In the genomic region with DNA sequence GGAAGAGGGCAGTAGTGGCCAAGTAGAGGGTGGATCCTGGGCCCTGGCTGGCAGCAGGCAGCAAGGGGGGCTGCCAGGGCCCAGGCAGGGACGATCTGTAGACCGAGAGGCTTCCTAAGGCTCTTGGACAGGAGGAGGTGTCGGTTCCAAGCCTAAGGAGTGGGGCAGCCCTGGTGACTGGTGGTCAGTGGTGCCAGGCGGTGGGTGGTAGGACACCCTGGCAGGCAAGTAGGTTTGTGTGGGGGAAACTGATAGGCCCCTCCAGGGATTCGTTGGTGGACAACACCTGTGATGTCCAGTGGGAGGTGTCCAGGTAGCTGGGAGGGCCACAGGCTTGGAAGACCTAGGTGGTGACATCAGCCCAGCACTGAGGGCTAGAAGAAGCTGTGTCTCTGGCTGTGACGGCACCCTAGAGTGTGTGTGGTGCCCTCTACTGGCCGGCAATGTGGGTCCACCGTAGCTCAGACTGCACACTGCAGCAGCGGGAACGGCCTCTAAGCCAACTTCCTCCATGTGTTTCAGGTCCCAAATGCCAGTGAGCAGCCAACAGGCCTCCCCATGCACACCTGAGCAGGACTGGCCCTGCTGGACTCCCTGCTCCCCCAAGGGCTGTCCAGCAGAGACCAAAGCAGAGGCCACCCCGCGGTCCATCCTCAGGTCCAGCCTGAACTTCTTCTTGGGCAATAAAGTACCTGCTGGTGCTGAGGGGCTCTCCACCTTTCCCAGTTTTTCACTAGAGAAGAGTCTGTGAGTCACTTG, we compare ENCODE assay signal across 8 cellular contexts. TPM values are rescaled to one million over a fixed set of nuclear protein-coding genes. Genes with fewer than 3 reads are reported as not detected.
A peak's percentile ranks its signal among the peaks of the same experiment; 100 is the strongest.
DNase-seq lines count a peak whose midpoint lies in the region; ATAC-seq and TF ChIP-seq lines count a peak whose summit lies in the region.
"Had no signal": no experiment of that assay in that cellular context is flagged by ENCODE, and none has a peak within 500 bp of the region (broad histone marks: within the 10 kb centered on the region; RNA-seq: fewer than 3 reads in every experiment).

No MANE protein-coding gene starts in this region.

- H3K27me3 ChIP-seq in liver (ENCODE audit: control insufficient read depth in 4 of 4, insufficient read depth in 4 of 4, low read length in 3 of 4) = no peaks in the 10 kb centered on the region

- H3K4me3 ChIP-seq in liver (ENCODE audit: low read depth in 1 of 3, low read length in 3 of 3) = no peak overlapping the region

- H3K9me3 ChIP-seq in liver (ENCODE audit: control insufficient read depth in 4 of 4, low read length in 3 of 4) = no peaks in the 10 kb centered on the region

- H3K9ac ChIP-seq in liver (ENCODE audit: low read depth in 1 of 2, low read length in 2 of 2) = no peak overlapping the region

- 51% methylated on average over 12 of the region's 12 CpGs for WGBS in liver

- peak; percentile 61 for DNase-seq in NCI-H1694 treated with DMSO at 0.1 percent for 48 hours (lab: John Stamatoyannopoulos, UW)
- DNase-seq in cerebellar cortex (ENCODE audit: low spot score) = peak; percentile 56
- DNase-seq in stimulated activated CD8-positive, alpha-beta memory T cell treated with anti-CD3 and anti-CD28 coated beads, Interleukin-15, amount 100 ng/mL, for 4 hours (ENCODE audit: low read depth in 2 of 2) = peak; percentile 30 to 32
- no peak for DNase-seq in LoVo (ENCODE audit: low spot score)

- peak; percentile 60 to 76 for TF ChIP-seq RAD21 in liver (IDR thresholded peaks at IDR 0.05)

- TF ChIP-seq CTCF in GM12874 (IDR thresholded peaks at IDR 0.05; ENCODE audit: insufficient read depth, low read depth, low read length) (peak; percentile 93), liver (IDR thresholded peaks at IDR 0.05; ENCODE audit: low read depth, low read length, missing input control) (peak; percentile 61)

- peaks cover 0 to 3% (median 0%) of the 10 kb centered on the region in 4 donors for H3K4me1 ChIP-seq in liver (ENCODE audit: control insufficient read depth in 4 of 4, insufficient read depth in 4 of 4, low read length in 3 of 4)

- peaks cover 5 to 53% (median 44%) of the 10 kb centered on the region in 4 donors for H3K36me3 ChIP-seq in liver (ENCODE audit: control insufficient read depth in 4 of 4, insufficient read depth in 3 of 4, low read depth in 1 of 4, low read length in 3 of 4)

- H3K27ac ChIP-seq in liver (ENCODE audit: low read depth in 1 of 2, low read length in 2 of 2) = no peak overlapping the region

- ATAC-seq in activated CD4-positive, CD25-positive, alpha-beta regulatory T cell treated with anti-CD3 and anti-CD28 coated beads, Interleukin-2, amount 50 U/mL, for 24 hours = peak; percentile 80 to 96

TF ChIP-seq in liver, 16 proteins besides CTCF, POLR2A, EP300 and RAD21:
- TF ChIP-seq EGR1 (IDR thresholded peaks at IDR 0.05; ENCODE audit: low read depth in 2 of 2) (no peak), RXRA (IDR thresholded peaks at IDR 0.05) (no peak), SP1 (IDR thresholded peaks at IDR 0.05) (no peak), JUND (IDR thresholded peaks at IDR 0.05) (no peak), NR2F2 (IDR thresholded peaks at IDR 0.05) (no peak), FOXA1 (IDR thresholded peaks at IDR 0.05) (no peak), YY1 (IDR thresholded peaks at IDR 0.05) (no peak), GABPA (IDR thresholded peaks at IDR 0.05 in 1 of 2, conservative IDR thresholded peaks at IDR 0.05 in 1 of 2) (no peak), FOXA2 (IDR thresholded peaks at IDR 0.05) (no peak), TAF1 (conservative IDR thresholded peaks at IDR 0.05) (no peak), ZBTB33 (IDR thresholded peaks at IDR 0.05) (no peak), HNF4A (conservative IDR thresholded peaks at IDR 0.05) (no peak), REST (IDR thresholded peaks at IDR 0.05) (no peak), HNF4G (IDR thresholded peaks at IDR 0.05) (no peak)
- TF ChIP-seq, protein P1, sequence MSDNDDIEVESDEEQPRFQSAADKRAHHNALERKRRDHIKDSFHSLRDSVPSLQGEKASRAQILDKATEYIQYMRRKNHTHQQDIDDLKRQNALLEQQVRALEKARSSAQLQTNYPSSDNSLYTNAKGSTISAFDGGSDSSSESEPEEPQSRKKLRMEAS (IDR thresholded peaks at IDR 0.05) = no peak
- TF ChIP-seq, protein P2, sequence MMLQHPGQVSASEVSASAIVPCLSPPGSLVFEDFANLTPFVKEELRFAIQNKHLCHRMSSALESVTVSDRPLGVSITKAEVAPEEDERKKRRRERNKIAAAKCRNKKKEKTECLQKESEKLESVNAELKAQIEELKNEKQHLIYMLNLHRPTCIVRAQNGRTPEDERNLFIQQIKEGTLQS (IDR thresholded peaks at IDR 0.05) = no peak

RNA-seq across cellular contexts. Expression of gene SAMM50, which starts 9.4 kb away (rescaled TPM):
- 10 to 100 TPM; 28.4 to 30.1 TPM for total RNA-seq in liver
- polyA plus RNA-seq in liver = 10 to 100 TPM; 19.2 to 23.6 TPM

RNA-seq across cellular contexts. Expression of gene PNPLA3, which starts 22.2 kb away (rescaled TPM):
- total RNA-seq in liver = 10 to 100 TPM; 29.6 to 59.1 TPM
- polyA plus RNA-seq in liver = 10 to 100 TPM; 15.9 to 19.9 TPM

RNA-seq across cellular contexts. Expression of gene PNPLA5, which starts 54.0 kb away (rescaled TPM):
- total RNA-seq in liver = not detected
- not detected for polyA plus RNA-seq in liver
- polyA plus RNA-seq: esophagus had no signal
